8 cellular contexts compared by ENCODE assay signal in the genomic region with DNA sequence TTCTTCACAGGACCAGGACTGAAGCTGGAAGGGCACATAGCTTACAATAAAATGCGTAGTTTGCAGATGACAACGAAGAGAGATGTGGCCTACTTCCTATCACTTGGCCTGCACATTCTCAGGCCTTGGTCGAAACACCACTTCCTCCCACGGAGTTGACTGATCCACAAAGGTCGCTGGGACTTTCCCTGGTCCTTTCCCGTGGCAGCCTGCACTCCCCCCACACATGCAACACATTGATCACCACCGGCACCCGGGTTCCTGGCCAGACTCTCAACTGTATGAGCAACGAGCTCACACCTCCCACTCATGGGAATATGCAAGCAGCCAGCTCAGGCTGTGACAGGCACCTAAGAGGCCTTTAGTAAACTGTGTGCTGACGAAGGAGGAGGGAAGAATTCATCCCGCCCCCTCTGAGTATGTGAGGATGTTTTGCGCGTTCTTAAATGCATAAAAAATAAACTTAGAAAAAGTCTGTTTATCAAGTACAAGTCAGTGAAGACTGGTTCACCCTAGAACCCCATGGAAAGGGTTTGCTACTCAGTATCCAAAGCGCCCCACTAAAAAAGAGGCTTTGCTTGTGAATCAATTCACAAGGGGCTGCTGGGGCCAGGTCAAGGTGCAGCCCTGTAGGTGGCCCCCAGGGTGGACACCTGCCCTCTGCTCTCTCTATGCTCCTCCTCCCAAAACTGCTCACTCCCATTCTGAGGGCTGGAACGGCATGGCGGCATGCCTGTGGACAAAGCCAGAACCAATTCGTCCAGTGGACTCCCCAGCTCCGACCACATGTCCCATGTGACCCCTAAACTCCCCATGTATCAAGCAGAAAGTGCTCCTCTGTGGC.
DNase-seq lines count a peak whose midpoint lies in the region; ATAC-seq and TF ChIP-seq lines count a peak whose summit lies in the region.

No MANE protein-coding gene starts in this region.

- ATAC-seq in GM19452 (IDR thresholded peaks at IDR 0.05; ENCODE audit: unreplicated experiment) = peak; percentile 97
- peak; percentile 92 for ATAC-seq in HG03460 (IDR thresholded peaks at IDR 0.05; ENCODE audit: unreplicated experiment)
- peak; percentile 59 for ATAC-seq in mucosa of descending colon

- peaks cover 46% of the 10 kb centered on the region for H3K4me1 Mint-ChIP-seq in activated T-cell treated with anti-CD3 and anti-CD28 coated beads, Interleukin-2, amount 50 U/mL, for 24 hours (ENCODE audit: low read depth)

- no peaks in the 10 kb centered on the region for H3K4me1 ChIP-seq in mucosa of descending colon (ENCODE audit: low read depth)

- no peaks in the 10 kb centered on the region for H3K36me3 ChIP-seq in mucosa of descending colon (ENCODE audit: low read depth)

- H3K27me3 Mint-ChIP-seq in activated T-cell treated with anti-CD3 and anti-CD28 coated beads, Interleukin-2, amount 50 U/mL, for 24 hours = no peaks in the 10 kb centered on the region

- H3K4me3 ChIP-seq in mucosa of descending colon = no peak overlapping the region

- H3K9me3 Mint-ChIP-seq in activated T-cell treated with anti-CD3 and anti-CD28 coated beads, Interleukin-2, amount 50 U/mL, for 24 hours = peaks cover 30% of the 10 kb centered on the region

- TF ChIP-seq CTCF in mucosa of descending colon (IDR thresholded peaks at IDR 0.05) = no peak

- peaks cover 4% of the 10 kb centered on the region for H3K9me3 ChIP-seq in mucosa of descending colon

- peaks cover 48% of the 10 kb centered on the region for H3K36me3 Mint-ChIP-seq in activated T-cell treated with anti-CD3 and anti-CD28 coated beads, Interleukin-2, amount 50 U/mL, for 24 hours (ENCODE audit: low read depth)

- peak; percentile 87 for DNase-seq in activated T-cell treated with anti-CD3 and anti-CD28 coated beads, Interleukin-2, amount 50 U/mL, for 24 hours
- DNase-seq in mucosa of descending colon (peak in 1 of 3 donors; percentile 11), SKM-1 treated with dmso at 0.1 percent for 144 hours (lab: John Stamatoyannopoulos, UW; ENCODE audit: unreplicated experiment) (no peak), OCI-M1 (lab: John Stamatoyannopoulos, UW) (no peak), putamen (ENCODE audit: low spot score) (no peak), NCI-H1417 (lab: John Stamatoyannopoulos, UW) (no peak)

- H3K27ac Mint-ChIP-seq in activated T-cell treated with anti-CD3 and anti-CD28 coated beads, Interleukin-2, amount 50 U/mL, for 24 hours = peak overlapping the region; percentile 100

- intact Hi-C loops in mucosa of descending colon (cut with DNase I, micrococcal nuclease) = no loop called here

- H3K4me3 Mint-ChIP-seq in activated T-cell treated with anti-CD3 and anti-CD28 coated beads, Interleukin-2, amount 50 U/mL, for 24 hours = peak overlapping the region; percentile 66
